10 cellular contexts compared by ENCODE assay signal in the genomic region with DNA sequence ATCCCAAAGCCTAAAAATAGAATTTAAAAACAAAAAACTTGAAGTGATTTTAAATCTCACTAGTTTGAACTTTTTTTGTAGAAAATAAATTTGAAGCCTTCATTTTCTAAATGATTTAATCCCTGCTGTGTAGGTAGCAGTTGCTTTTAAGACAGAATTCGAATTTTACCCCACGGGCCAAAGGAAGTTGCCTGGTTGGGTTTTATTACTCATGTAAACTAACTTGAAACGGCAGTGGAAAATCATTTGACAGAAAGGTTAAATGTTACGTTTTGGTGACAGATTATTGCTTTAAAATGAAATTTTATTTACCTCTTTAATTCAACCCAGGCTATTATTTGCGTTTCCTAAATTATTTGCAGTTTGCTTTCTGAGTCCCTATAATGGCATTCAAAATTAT. TPM values are rescaled to one million over a fixed set of nuclear protein-coding genes. Genes with fewer than 3 reads are reported as not detected.
DNase-seq lines count a peak whose midpoint lies in the region; ATAC-seq, FAIRE-seq and TF ChIP-seq lines count a peak whose summit lies in the region.
"Had no signal": no experiment of that assay in that cellular context is flagged by ENCODE, and none has a peak within 500 bp of the region (broad histone marks: within the 10 kb centered on the region; RNA-seq: fewer than 3 reads in every experiment).

No MANE protein-coding gene starts in this region.

- H3K4me3 ChIP-seq in A549 (no peak overlapping the region), HUES64 (ENCODE audit: low read length) (0 out of 2 replicates have a peak overlapping the region, but pooled peaks have one; percentile 90), body of pancreas (no peak overlapping the region)
- H3K4me3 ChIP-seq in naive thymus-derived CD4-positive, alpha-beta T cell (ENCODE audit: low read length), result peak overlapping the region; percentile 80
- H3K4me3 ChIP-seq: lung had no signal

- DNase-seq in A549 (ENCODE audit: low read depth in 1 of 2, low spot score in 1 of 2), result no peak
- no peak for DNase-seq in body of pancreas
- DNase-seq in naive thymus-derived CD4-positive, alpha-beta T cell, result peak in 2 of 9 donors; percentile 26 to 62
- DNase-seq in hippocampal formation (lab: John Stamatoyannopoulos, UW), result no peak
- DNase-seq in hepatic stellate cell (ENCODE audit: low spot score), result no peak
- DNase-seq in NCI-H1694 treated with DMSO at 0.1 percent for 48 hours (lab: John Stamatoyannopoulos, UW), result no peak
- DNase-seq: NCI-H2171 treated with DMSO at 0.1 percent for 48 hours had no signal

- H3K4me1 ChIP-seq in A549 (peaks cover 33% of the 10 kb centered on the region), HUES64 (ENCODE audit: insufficient read depth, low read length) (peaks cover 45% of the 10 kb centered on the region), body of pancreas (peaks cover 25% of the 10 kb centered on the region)
- H3K4me1 ChIP-seq in naive thymus-derived CD4-positive, alpha-beta T cell (ENCODE audit: control insufficient read depth in 2 of 2, insufficient read depth in 2 of 2, low read length in 2 of 2), result peaks cover 29 to 52% of the 10 kb centered on the region in 2 donors

- H3K4me3 Mint-ChIP-seq in naive thymus-derived CD4-positive, alpha-beta T cell, result peak overlapping the region; percentile 86 to 98 (median 97)

- POLR2A ChIA-PET in A549 (lab: Yijun Ruan, JAX), result no interaction called here
- POLR2A ChIA-PET in naive thymus-derived CD4-positive, alpha-beta T cell (lab: Charles Lee), result interaction anchor here (5.7 kb wide), 1 partner anchor 14 kb away, joined by 169 read pairs; no protein-coding TSS in a partner anchor

- H3K27ac Mint-ChIP-seq in naive thymus-derived CD4-positive, alpha-beta T cell, result peak overlapping the region; percentile 94 to 100 (median 98)

- no peak overlapping the region for H3K27ac ChIP-seq in A549
- H3K27ac ChIP-seq in HUES64 (ENCODE audit: low read depth, low read length), result no peak overlapping the region
- H3K27ac ChIP-seq in body of pancreas, result peak overlapping the region in 3 of 4 donors; percentile 78 to 90 (median 89)
- peak overlapping the region; percentile 95 for H3K27ac ChIP-seq in naive thymus-derived CD4-positive, alpha-beta T cell (ENCODE audit: low read depth, low read length)

- H3K4me2 ChIP-seq in A549, result peak overlapping the region; percentile 97

- TF ChIP-seq EP300 in A549 (IDR thresholded peaks at IDR 0.05), result no peak

- H3K27me3 ChIP-seq in HUES64 (ENCODE audit: insufficient read depth, low read length) (no peaks in the 10 kb centered on the region), body of pancreas (no peaks in the 10 kb centered on the region)
- no peaks in the 10 kb centered on the region for H3K27me3 ChIP-seq in naive thymus-derived CD4-positive, alpha-beta T cell (ENCODE audit: control insufficient read depth in 2 of 2, insufficient read depth in 2 of 2, low read length in 2 of 2)

- H3K36me3 Mint-ChIP-seq in naive thymus-derived CD4-positive, alpha-beta T cell, result peaks cover 0 to 11% (median 5%) of the 10 kb centered on the region in 5 donors

- no peak overlapping the region for H3K9ac ChIP-seq in HUES64 (ENCODE audit: low read depth, low read length)

- TF ChIP-seq CTCF in A549 (IDR thresholded peaks at IDR 0.05) (no peak), body of pancreas (IDR thresholded peaks at IDR 0.05) (no peak)

- no peaks in the 10 kb centered on the region for H3K27me3 Mint-ChIP-seq in naive thymus-derived CD4-positive, alpha-beta T cell

- H3K36me3 ChIP-seq in HUES64 (ENCODE audit: insufficient read depth, low read length) (no peaks in the 10 kb centered on the region), body of pancreas (replicated peaks in 1 of 2; ENCODE audit: insufficient read depth in 1 of 2, low read depth in 2 of 2) (no peaks in the 10 kb centered on the region)
- H3K36me3 ChIP-seq in naive thymus-derived CD4-positive, alpha-beta T cell (ENCODE audit: control insufficient read depth in 2 of 3, insufficient read depth in 3 of 3, low read length in 3 of 3), result peaks cover 0 to 5% (median 0%) of the 10 kb centered on the region in 3 experiments

- TF ChIP-seq RAD21 in A549 (conservative IDR thresholded peaks at IDR 0.05 in 1 of 2, IDR thresholded peaks at IDR 0.05 in 1 of 2), result no peak

- CTCF ChIA-PET in A549 (lab: Yijun Ruan, JAX), result no interaction called here
- CTCF ChIA-PET in naive thymus-derived CD4-positive, alpha-beta T cell (lab: Charles Lee), result interaction anchor here (5.4 kb wide), 1 partner anchor 15 kb away, joined by 89 read pairs; no protein-coding TSS in a partner anchor

- ATAC-seq in A549 (no peak), body of pancreas (no peak), HG03196 (IDR thresholded peaks at IDR 0.05; ENCODE audit: unreplicated experiment) (no peak)
- no peak for ATAC-seq in naive thymus-derived CD4-positive, alpha-beta T cell

- TF ChIP-seq POLR2A in A549 (IDR thresholded peaks at IDR 0.05; ENCODE audit: low read length) (no peak), body of pancreas (IDR thresholded peaks at IDR 0.05) (no peak)

- no peaks in the 10 kb centered on the region for H3K9me3 ChIP-seq in A549
- H3K9me3 ChIP-seq in HUES64 (ENCODE audit: insufficient read depth, low read depth, low read length), result no peaks in the 10 kb centered on the region
- no peaks in the 10 kb centered on the region for H3K9me3 ChIP-seq in body of pancreas
- no peaks in the 10 kb centered on the region for H3K9me3 ChIP-seq in naive thymus-derived CD4-positive, alpha-beta T cell (ENCODE audit: control insufficient read depth in 2 of 3, low read length in 3 of 3)

- intact Hi-C loops in body of pancreas (cut with DNase I), result no loop called here
- intact Hi-C loops in naive thymus-derived CD4-positive, alpha-beta T cell (cut with micrococcal nuclease), result loop anchor here (2.0 to 10.0 kb wide), 8 partner anchors 36 to 1782 kb away; partner anchors contain the start of genes RPRD1A (in 2 of the 2), GALNT1 (in 1 of the 2), INO80C (in 1 of the 2) and KIAA1328 (in 1 of the 2)

- FAIRE-seq in A549 (lab: Jason Lieb, UNC), result no peak

- H3K9me3 Mint-ChIP-seq in naive thymus-derived CD4-positive, alpha-beta T cell, result peaks cover 0 to 8% (median 0%) of the 10 kb centered on the region in 11 donors

- WGBS in A549 (ENCODE audit: missing lambda C conversion rate), result 79% methylated on average over 5 of the region's 5 CpGs
- WGBS in HUES64, result 59% methylated on average over 3 of the region's 5 CpGs
- 41 to 52% methylated on average over 5 of the region's 5 CpGs for WGBS in body of pancreas, 2 donors

- peaks cover 41 to 86% (median 67%) of the 10 kb centered on the region in 7 donors for H3K4me1 Mint-ChIP-seq in naive thymus-derived CD4-positive, alpha-beta T cell

TF ChIP-seq in A549, 52 proteins besides CTCF, POLR2A, EP300 and RAD21 (continues in another document):
- TF ChIP-seq RNF2 (IDR thresholded peaks at IDR 0.05; ENCODE audit: borderline replicate concordance, low read depth) (no peak), E2F6 (IDR thresholded peaks at IDR 0.05; ENCODE audit: borderline replicate concordance, low read depth) (no peak), NR3C1 (IDR thresholded peaks at IDR 0.05) (no peak), HEYL (CRISPR knock-in tag; IDR thresholded peaks at IDR 0.05) (no peak), REST (IDR thresholded peaks at IDR 0.05) (no peak)

RNA-seq across cellular contexts. Expression of gene MAPRE2, which starts 2.0 kb away (rescaled TPM):
- polyA plus RNA-seq in A549 (2011; rRNA removed) (46.3 and 59.1 TPM in 2 replicates), A549 (2017; fragmentation: RNase III; extraction: RNeasy Plus Mini Kit Qiagen cat#74134 plus additional on column Dnase treatment) (11.2 to 11.4 TPM (median 11.3 TPM) in 3 replicates)
- 15.7 and 16.9 TPM in 2 replicates for polyA plus RNA-seq in A549 (2012; cell fraction: cytosol; rRNA removed)
- polyA plus RNA-seq in A549 (2012; cell fraction: nucleus; rRNA removed), result 8.8 and 12.0 TPM in 2 replicates
- 34.2 and 39.8 TPM in 2 replicates for polyA minus RNA-seq in A549 (2011; rRNA and poly(A)+ RNA removed)
- polyA plus RNA-seq in HUES64 (2013, experiment 1 of 2), result 27.1 TPM
- 25.2 TPM for polyA plus RNA-seq in HUES64 (2013, experiment 2 of 2)
- total RNA-seq in body of pancreas, result 10 to 100 TPM; 11.7 to 11.9 TPM
- total RNA-seq in naive thymus-derived CD4-positive, alpha-beta T cell, result 10 to 100 TPM; 44.7 to 84.4 (median 63.5) TPM
- polyA plus RNA-seq in naive thymus-derived CD4-positive, alpha-beta T cell, result 10 to 100 TPM; 82.6 to 84.3 TPM

Comparison
In these comparisons a context has a peak if more than half of its experiments do, and no peak if none do; other contexts are left out.
1. H3K27ac ChIP-seq: peak in body of pancreas (3 of 4) and naive thymus-derived CD4-positive, alpha-beta T cell (single experiment); none in A549 (0 of 2) and HUES64 (single experiment).
2. H3K4me3 ChIP-seq: peak in HUES64 (single experiment) and naive thymus-derived CD4-positive, alpha-beta T cell (single experiment); none in A549 (single experiment) and body of pancreas (0 of 2).